9 cellular contexts compared by ENCODE assay signal in the genomic region with DNA sequence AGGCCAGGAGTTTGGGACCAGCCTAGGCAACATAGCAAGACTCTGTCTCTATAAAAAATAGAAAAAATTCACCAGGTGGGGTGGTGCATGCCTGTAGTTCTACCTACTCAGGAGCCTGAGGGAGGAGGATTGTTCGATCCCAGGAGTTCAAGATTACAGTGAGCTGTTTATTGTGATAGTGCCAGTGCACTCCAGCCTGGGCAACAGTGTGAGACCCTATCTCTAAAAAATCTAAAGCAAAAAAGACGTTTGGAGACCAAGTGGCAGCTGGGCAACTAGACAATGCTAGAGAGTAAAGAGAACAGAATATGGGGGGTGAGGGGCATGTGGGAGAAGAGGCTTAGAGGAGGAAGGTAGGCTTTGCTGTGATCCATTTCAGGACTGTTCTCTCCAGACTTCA. TPM values are rescaled to one million over a fixed set of nuclear protein-coding genes. Genes with fewer than 3 reads are reported as not detected.
A peak's percentile ranks its signal among the peaks of the same experiment; 100 is the strongest.
DNase-seq lines count a peak whose midpoint lies in the region; ATAC-seq and TF ChIP-seq lines count a peak whose summit lies in the region.
"Had no signal": no experiment of that assay in that cellular context is flagged by ENCODE, and none has a peak within 500 bp of the region (broad histone marks: within the 10 kb centered on the region; RNA-seq: fewer than 3 reads in every experiment).

No MANE protein-coding gene starts in this region.

- H3K27ac ChIP-seq in C4-2B (peak overlapping the region; percentile 94), mucosa of rectum (ENCODE audit: low read depth in 2 of 2, low read length in 2 of 2) (peak overlapping the region in 1 of 2 donors; percentile 94), gastroesophageal sphincter (no peak overlapping the region)

- WGBS in gastroesophageal sphincter (ENCODE audit: low coverage in 1 of 2), 2 donors, result 74 to 78% methylated on average over 2 of the region's 2 CpGs

- peak overlapping the region; percentile 91 for H3K27ac Mint-ChIP-seq in activated T-helper 17 cell treated with anti-CD3 and anti-CD28 coated beads, Interleukin-2, amount 50 U/mL, for 72 hours

- H3K36me3 Mint-ChIP-seq in activated T-helper 17 cell treated with anti-CD3 and anti-CD28 coated beads, Interleukin-2, amount 50 U/mL, for 72 hours (ENCODE audit: low read depth), result peaks cover 53% of the 10 kb centered on the region

- no peaks in the 10 kb centered on the region for H3K9me3 ChIP-seq in mucosa of rectum (ENCODE audit: control insufficient read depth in 2 of 2, low read length in 2 of 2)
- no peaks in the 10 kb centered on the region for H3K9me3 ChIP-seq in gastroesophageal sphincter

- peaks cover 22 to 30% of the 10 kb centered on the region in 2 donors for H3K4me1 ChIP-seq in mucosa of rectum (ENCODE audit: control insufficient read depth in 2 of 2, insufficient read depth in 2 of 2, low read length in 2 of 2)
- H3K4me1 ChIP-seq in gastroesophageal sphincter, result peaks cover 0 to 22% (median 6%) of the 10 kb centered on the region in 3 donors

- H3K9me3 Mint-ChIP-seq in activated T-helper 17 cell treated with anti-CD3 and anti-CD28 coated beads, Interleukin-2, amount 50 U/mL, for 72 hours, result no peaks in the 10 kb centered on the region

- H3K9ac ChIP-seq in mucosa of rectum (ENCODE audit: low read depth in 1 of 2, low read length in 2 of 2), result peak overlapping the region; percentile 41 to 71

- H3K4me3 ChIP-seq in HFF-Myc (replicated peaks; ENCODE audit: low read depth, low read length), result peak overlapping the region; percentile 95
- peak overlapping the region; percentile 83 to 97 for H3K4me3 ChIP-seq in mucosa of rectum (ENCODE audit: low read length in 2 of 2)
- no peak overlapping the region for H3K4me3 ChIP-seq in gastroesophageal sphincter

- H3K27me3 Mint-ChIP-seq in activated T-helper 17 cell treated with anti-CD3 and anti-CD28 coated beads, Interleukin-2, amount 50 U/mL, for 72 hours, result no peaks in the 10 kb centered on the region

- no peaks in the 10 kb centered on the region for H3K27me3 ChIP-seq in mucosa of rectum (ENCODE audit: control insufficient read depth in 2 of 2, insufficient read depth in 2 of 2, low read length in 2 of 2)
- no peaks in the 10 kb centered on the region for H3K27me3 ChIP-seq in gastroesophageal sphincter

- TF ChIP-seq CTCF in C4-2B (conservative IDR thresholded peaks at IDR 0.05), result no peak
- no peak for TF ChIP-seq CTCF in HFF-Myc (IDR thresholded peaks at IDR 0.05; ENCODE audit: low read depth, low read length, missing control alignments)
- no peak for TF ChIP-seq CTCF in gastroesophageal sphincter (IDR thresholded peaks at IDR 0.05)

- TF ChIP-seq EP300 in gastroesophageal sphincter (IDR thresholded peaks at IDR 0.05), result no peak

- no peak for DNase-seq in HFF-Myc (ENCODE audit: extremely low read depth, low read depth)
- DNase-seq in NCI-H2029 treated with DMSO at 0.1 percent for 48 hours (lab: John Stamatoyannopoulos, UW), result no peak
- DNase-seq: GF-D8 had no signal

- peaks cover 17% of the 10 kb centered on the region for H3K4me1 Mint-ChIP-seq in activated T-helper 17 cell treated with anti-CD3 and anti-CD28 coated beads, Interleukin-2, amount 50 U/mL, for 72 hours

- H3K36me3 ChIP-seq in mucosa of rectum (ENCODE audit: control insufficient read depth in 2 of 2, insufficient read depth in 2 of 2, low read length in 2 of 2) (peaks cover 0 to 2% of the 10 kb centered on the region in 2 donors), gastroesophageal sphincter (no peaks in the 10 kb centered on the region)

- H3K4me3 Mint-ChIP-seq in activated T-helper 17 cell treated with anti-CD3 and anti-CD28 coated beads, Interleukin-2, amount 50 U/mL, for 72 hours, result peak overlapping the region; percentile 93

- no peak for TF ChIP-seq POLR2A in gastroesophageal sphincter (IDR thresholded peaks at IDR 0.05)

- ATAC-seq in activated T-helper 17 cell treated with anti-CD3 and anti-CD28 coated beads, Interleukin-2, amount 50 U/mL, for 72 hours (replicated peaks), result no peak
- ATAC-seq in activated CD4-positive, CD25-positive, alpha-beta regulatory T cell treated with anti-CD3 and anti-CD28 coated beads, Interleukin-2, amount 50 U/mL, for 24 hours, result no peak
- ATAC-seq in HG03097 (IDR thresholded peaks at IDR 0.05; ENCODE audit: low FRiP score, unreplicated experiment) (no peak), gastroesophageal sphincter (no peak)

RNA-seq across cellular contexts. Expression of gene PDSS1, which starts 1.4 kb away (rescaled TPM):
- 10 to 100 TPM; 10.9 to 32.1 TPM for total RNA-seq in activated T-helper 17 cell treated with anti-CD3 and anti-CD28 coated beads, Interleukin-2, amount 50 U/mL, for 72 hours
- 1 to 10 TPM; 3.0 to 5.8 (median 4.0) TPM for total RNA-seq in gastroesophageal sphincter

Comparison
In these comparisons a context has a peak if more than half of its experiments do, and no peak if none do; other contexts are left out.
1. H3K4me3 ChIP-seq: peak in HFF-Myc (single experiment) and mucosa of rectum (2 of 2); none in gastroesophageal sphincter (0 of 2).